In the genomic region with DNA sequence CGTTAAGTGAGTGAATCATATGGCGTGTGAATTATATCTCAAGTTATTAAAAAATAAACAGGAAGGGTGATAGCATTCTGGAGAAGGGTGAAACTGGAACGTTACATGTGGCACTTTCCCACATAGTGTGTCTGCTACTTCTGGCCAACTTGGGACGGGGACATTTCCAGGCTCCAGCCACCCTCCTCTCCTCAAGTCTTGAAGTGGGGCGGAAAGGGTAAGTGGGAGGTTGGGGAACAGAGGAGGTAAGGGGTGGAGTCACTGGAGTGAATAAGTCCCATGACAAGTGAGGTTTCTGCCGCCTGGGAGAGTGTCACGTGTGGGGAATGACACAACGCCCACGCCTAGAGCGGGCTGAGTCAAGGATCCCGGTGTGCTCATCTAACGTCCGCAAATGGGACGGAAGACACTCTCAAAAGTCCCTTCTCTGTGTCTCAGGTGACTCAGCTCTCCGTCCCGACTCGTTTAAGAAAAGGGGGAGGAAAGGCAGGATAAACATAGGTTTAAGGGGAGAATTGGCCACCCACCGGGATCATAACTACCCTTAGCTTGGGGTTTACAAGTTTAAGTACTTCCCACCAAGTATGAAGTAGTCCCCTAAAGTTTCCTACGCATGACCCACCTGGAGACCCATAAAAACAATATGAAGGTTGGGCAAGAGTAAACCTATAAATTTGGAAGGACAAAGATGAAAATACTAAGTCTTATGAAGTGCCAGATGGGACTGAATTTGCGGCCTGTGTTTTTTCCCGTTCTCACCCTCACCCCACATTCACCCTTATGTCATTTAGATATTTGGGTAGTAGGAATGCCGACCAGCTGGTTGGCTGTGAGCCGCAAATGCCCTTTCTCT, we compare ENCODE assay signal across 7 cellular contexts. TPM values are rescaled to one million over a fixed set of nuclear protein-coding genes. Genes with fewer than 3 reads are reported as not detected.
DNase-seq lines count a peak whose midpoint lies in the region; ATAC-seq and TF ChIP-seq lines count a peak whose summit lies in the region.

No MANE protein-coding gene starts in this region.

- no peaks in the 10 kb centered on the region for H3K9me3 Mint-ChIP-seq in natural killer cell
- no peaks in the 10 kb centered on the region for H3K9me3 Mint-ChIP-seq in stimulated activated memory B cell treated with anti-CD40 and anti-IgM and Interleukin-4, amounts not matched to agents 10 μg/mL and 1 μg/mL and 100 μg/mL, for 72 hours

- peaks cover 17% of the 10 kb centered on the region for H3K4me1 ChIP-seq in RWPE2 (ENCODE audit: insufficient read depth, poor library complexity, severe bottlenecking)

- TF ChIP-seq CTCF in RWPE2 (IDR thresholded peaks at IDR 0.05; ENCODE audit: poor library complexity, severe bottlenecking) (no peak), fibroblast of pulmonary artery (IDR thresholded peaks at IDR 0.05; ENCODE audit: low read length, missing control alignments) (no peak), natural killer cell (IDR thresholded peaks at IDR 0.05) (no peak)

- peak; percentile 92 for DNase-seq in RWPE2 (ENCODE audit: low spot score)
- peak; percentile 80 for DNase-seq in activated T-helper 9 cell treated with anti-CD3 and anti-CD28 coated beads, Interleukin-2, amount 50 U/mL, for 16 hours (ENCODE audit: low read depth)
- DNase-seq in fibroblast of pulmonary artery (ENCODE audit: low read depth), result peak; percentile 95
- peak; percentile 54 for DNase-seq in natural killer cell

- intact Hi-C loops in natural killer cell (cut with micrococcal nuclease), result loop anchor here (1.0 kb wide), 2 partner anchors 31 to 138 kb away; a partner anchor contains a TSS

- no peaks in the 10 kb centered on the region for H3K27me3 Mint-ChIP-seq in natural killer cell (ENCODE audit: low read depth in 2 of 2)
- no peaks in the 10 kb centered on the region for H3K27me3 Mint-ChIP-seq in stimulated activated memory B cell treated with anti-CD40 and anti-IgM and Interleukin-4, amounts not matched to agents 10 μg/mL and 1 μg/mL and 100 μg/mL, for 72 hours

- H3K36me3 ChIP-seq in RWPE2 (ENCODE audit: low read depth), result 0 out of 2 replicates have a peak, but pooled peaks cover 4% of the 10 kb centered on the region

- H3K27ac ChIP-seq in RWPE2 (ENCODE audit: poor library complexity, severe bottlenecking), result peak overlapping the region; percentile 95

- H3K4me3 Mint-ChIP-seq in natural killer cell, result peak overlapping the region; percentile 93
- H3K4me3 Mint-ChIP-seq in stimulated activated memory B cell treated with anti-CD40 and anti-IgM and Interleukin-4, amounts not matched to agents 10 μg/mL and 1 μg/mL and 100 μg/mL, for 72 hours, result peak overlapping the region; percentile 93

- H3K36me3 Mint-ChIP-seq in natural killer cell, result no peaks in the 10 kb centered on the region
- no peaks in the 10 kb centered on the region for H3K36me3 Mint-ChIP-seq in stimulated activated memory B cell treated with anti-CD40 and anti-IgM and Interleukin-4, amounts not matched to agents 10 μg/mL and 1 μg/mL and 100 μg/mL, for 72 hours

- peak overlapping the region; percentile 96 to 97 for H3K27ac Mint-ChIP-seq in natural killer cell
- H3K27ac Mint-ChIP-seq in stimulated activated memory B cell treated with anti-CD40 and anti-IgM and Interleukin-4, amounts not matched to agents 10 μg/mL and 1 μg/mL and 100 μg/mL, for 72 hours, result peak overlapping the region; percentile 97

- H3K4me1 Mint-ChIP-seq in natural killer cell, result peaks cover 35 to 47% of the 10 kb centered on the region in 2 donors
- peaks cover 55% of the 10 kb centered on the region for H3K4me1 Mint-ChIP-seq in stimulated activated memory B cell treated with anti-CD40 and anti-IgM and Interleukin-4, amounts not matched to agents 10 μg/mL and 1 μg/mL and 100 μg/mL, for 72 hours

- peak overlapping the region; percentile 75 for H3K4me3 ChIP-seq in RWPE2 (ENCODE audit: severe bottlenecking)
- H3K4me3 ChIP-seq in fibroblast of pulmonary artery (replicated peaks; ENCODE audit: low read depth, low read length), result peak overlapping the region; percentile 77

- H3K9me3 ChIP-seq in RWPE2 (ENCODE audit: severe bottlenecking), result no peaks in the 10 kb centered on the region

- ATAC-seq in GM18498 (IDR thresholded peaks at IDR 0.05; ENCODE audit: unreplicated experiment) (peak; percentile 31), HG03460 (IDR thresholded peaks at IDR 0.05; ENCODE audit: unreplicated experiment) (peak; percentile 26), RWPE2 (ENCODE audit: low read depth) (peak; percentile 63), natural killer cell (peak in 2 of 3 donors; percentile 13 to 22)
- ATAC-seq in stimulated activated memory B cell treated with anti-CD40 and anti-IgM and Interleukin-4, amounts not matched to agents 10 μg/mL and 1 μg/mL and 100 μg/mL, for 72 hours, result peak; percentile 44

- H3K27me3 ChIP-seq in RWPE2 (ENCODE audit: insufficient read depth, poor library complexity, severe bottlenecking), result no peaks in the 10 kb centered on the region

RNA-seq across cellular contexts. Expression of a gene that starts 1.2 kb away (rescaled TPM):
- total RNA-seq in natural killer cell, result 10 to 100 TPM; 78.1 to 91.7 (median 90.3) TPM

RNA-seq across cellular contexts. Expression of a gene that starts 31.5 kb away (rescaled TPM):
- total RNA-seq in natural killer cell, result 10 to 100 TPM; 14.7 to 17.8 (median 15.0) TPM

RNA-seq across cellular contexts. Expression of a gene that starts 44.4 kb away (rescaled TPM):
- total RNA-seq in natural killer cell, result 100 to 1,000 TPM; 100 to 109 (median 101) TPM

Comparison
In these comparisons a context has a peak if more than half of its experiments do, and no peak if none do; other contexts are left out.
1. Peak in every context shown above with its lines: DNase-seq, ATAC-seq, H3K4me3 ChIP-seq and H3K27ac ChIP-seq.